ENCODE assay signal across 8 cellular contexts in genomic region chr2:178280261-178280852, GRCh38.
DNase-seq lines count a peak whose midpoint lies in the region; ATAC-seq and TF ChIP-seq lines count a peak whose summit lies in the region.

No MANE protein-coding gene starts in this region.

- H3K36me3 Mint-ChIP-seq in neural crest cell (ENCODE audit: low read depth), result no peaks in the 10 kb centered on the region

- no peak overlapping the region for H4K91ac ChIP-seq in IMR-90 (ENCODE audit: insufficient read depth, low read depth, low read length)

- no peak overlapping the region for H4K8ac ChIP-seq in IMR-90 (ENCODE audit: low read depth in 2 of 2, low read length in 2 of 2)

- in situ Hi-C loops in IMR-90 (cut with MboI; ENCODE audit: low sequenced_read_pairs), result no loop called here

- no peak overlapping the region for H3K27ac Mint-ChIP-seq in neural crest cell (ENCODE audit: unreplicated experiment)

- no peak overlapping the region for H2BK15ac ChIP-seq in IMR-90 (ENCODE audit: low read depth, low read length)

- no peaks in the 10 kb centered on the region for H3K27me3 Mint-ChIP-seq in neural crest cell (ENCODE audit: low read depth)

- no peak overlapping the region for H3K18ac ChIP-seq in IMR-90 (ENCODE audit: low read depth, low read length)

- no peak overlapping the region for H3K27ac ChIP-seq in IMR-90 (ENCODE audit: insufficient read depth, low read length)

- no peaks in the 10 kb centered on the region for H3K36me3 ChIP-seq in IMR-90 (ENCODE audit: control insufficient read depth, insufficient read depth, low read length)

- peak; percentile 55 for DNase-seq in SIG-M5 treated with dmso at 0.1 percent for 504 hours (lab: John Stamatoyannopoulos, UW; ENCODE audit: unreplicated experiment)
- no peak for DNase-seq in SIG-M5 (lab: John Stamatoyannopoulos, UW)
- peak; percentile 59 for DNase-seq in IMR-90
- peak; percentile 41 for DNase-seq in SW480 (ENCODE audit: low spot score)
- DNase-seq in neural crest cell (ENCODE audit: low read depth, low spot score), result peak; percentile 50
- DNase-seq in DMS79 (lab: John Stamatoyannopoulos, UW), result no peak

- no peak overlapping the region for H3K14ac ChIP-seq in IMR-90 (replicated peaks; ENCODE audit: low read depth, low read length)

- WGBS in IMR-90 (ENCODE audit: extremely low coverage in 2 of 2, insufficient read length in 1 of 2), 2 experiments, result no CpG with 5 or more reads among the region's 4 CpGs

- POLR2A ChIA-PET in IMR-90 (lab: Charles Lee; ENCODE audit: unreplicated experiment), result no interaction called here

- no peak overlapping the region for H3K56ac ChIP-seq in IMR-90 (ENCODE audit: extremely low read depth, insufficient read depth, low read length)

- dilution Hi-C loops in IMR-90 (cut with HindIII; ENCODE audit: low sequenced_read_pairs, unreplicated experiment), result no loop called here

- CTCF ChIA-PET in IMR-90 (lab: Yijun Ruan, JAX), result interaction anchor here (0.7 kb wide), 1 partner anchor 169 kb away, joined by 3 read pairs; no protein-coding TSS in a partner anchor

- H3K4me3 ChIP-seq in IMR-90 (ENCODE audit: insufficient read depth, low read depth, low read length), result no peak overlapping the region

- no TSS peak for BruUV-seq in IMR-90 (replicated peaks; lab: Mats Ljungman, UMichigan)

- no peak overlapping the region for H2BK5ac ChIP-seq in IMR-90 (ENCODE audit: low read depth, low read length, poor library complexity, severe bottlenecking)

- no peaks in the 10 kb centered on the region for H3K9me3 ChIP-seq in IMR-90 (ENCODE audit: control insufficient read depth, insufficient read depth, low read length)

- no peak overlapping the region for H3K9ac ChIP-seq in IMR-90 (ENCODE audit: low read depth, low read length)

- peak; percentile 73 for TF ChIP-seq CTCF in IMR-90 (conservative IDR thresholded peaks at IDR 0.05; ENCODE audit: low read depth, low read length)
- peak; percentile 76 for TF ChIP-seq CTCF in neural crest cell (conservative IDR thresholded peaks at IDR 0.05)

- no peak overlapping the region for H2AFZ ChIP-seq in IMR-90 (replicated peaks; ENCODE audit: low read length, poor library complexity)

- H3K79me1 ChIP-seq in IMR-90 (ENCODE audit: low read depth in 1 of 2, low read length in 2 of 2), result 0 out of 4 replicates have a peak, but pooled peaks cover 2 to 6% of the 10 kb centered on the region in 2 experiments

- no peaks in the 10 kb centered on the region for H4K20me1 ChIP-seq in IMR-90 (ENCODE audit: insufficient read depth, low read length)

- no peak overlapping the region for H2AK5ac ChIP-seq in IMR-90 (ENCODE audit: low read depth, low read length)

- H3K9me3 Mint-ChIP-seq in neural crest cell, result no peaks in the 10 kb centered on the region

- H4K5ac ChIP-seq in IMR-90 (ENCODE audit: low read depth, low read length), result no peak overlapping the region

- peaks cover 9% of the 10 kb centered on the region for H3K9me1 ChIP-seq in IMR-90 (ENCODE audit: insufficient read depth, low read length)

- no peaks in the 10 kb centered on the region for H3K4me1 ChIP-seq in IMR-90 (ENCODE audit: control insufficient read depth, insufficient read depth, low read length)

- ATAC-seq in GM21360 (IDR thresholded peaks at IDR 0.05; ENCODE audit: unreplicated experiment) (peak; percentile 60), IMR-90 (ENCODE audit: low read depth) (peak; percentile 72), esophagus mucosa (peak; percentile 79)

- H2AK9ac ChIP-seq in IMR-90 (replicated peaks; ENCODE audit: low read depth, low read length, poor library complexity), result no peak overlapping the region

- TF ChIP-seq POLR2A in IMR-90 (IDR thresholded peaks at IDR 0.05; ENCODE audit: low read depth, low read length), result no peak

- intact Hi-C loops in IMR-90 (cut with micrococcal nuclease), result loop anchor here (1.0 to 2.0 kb wide), 2 partner anchors 148 to 168 kb away; partner anchors contain the start of gene RBM45

- no peak overlapping the region for H3K4me2 ChIP-seq in IMR-90 (ENCODE audit: low read depth, low read length)

- no peak overlapping the region for H3K23ac ChIP-seq in IMR-90 (ENCODE audit: low read depth, low read length)

- peak; percentile 54 for TF ChIP-seq RAD21 in IMR-90 (IDR thresholded peaks at IDR 0.05; ENCODE audit: low read length)

- H3K4me1 Mint-ChIP-seq in neural crest cell, result peaks cover 26% of the 10 kb centered on the region

- no peak overlapping the region for H2BK20ac ChIP-seq in IMR-90 (ENCODE audit: low read depth, low read length)

- no peaks in the 10 kb centered on the region for H3K27me3 ChIP-seq in IMR-90 (ENCODE audit: control insufficient read depth, insufficient read depth, low read length)

- no peak overlapping the region for H2BK120ac ChIP-seq in IMR-90 (ENCODE audit: low read depth, low read length)

- H3K4ac ChIP-seq in IMR-90 (ENCODE audit: low read depth, low read length), result no peak overlapping the region

- no peak overlapping the region for H3K4me3 Mint-ChIP-seq in neural crest cell

TF ChIP-seq in IMR-90, 13 proteins besides CTCF, POLR2A, EP300 and RAD21:
- no peak for TF ChIP-seq USF2 (IDR thresholded peaks at IDR 0.05; ENCODE audit: low read depth, low read length)
- no peak for TF ChIP-seq BHLHE40 (IDR thresholded peaks at IDR 0.05; ENCODE audit: low read depth, low read length)
- TF ChIP-seq MAFK (IDR thresholded peaks at IDR 0.05; ENCODE audit: low read depth, low read length), result no peak
- peak; percentile 53; the same call in 1 of the 2 replicates for TF ChIP-seq SMC3 (IDR thresholded peaks at IDR 0.05; ENCODE audit: low read depth, low read length)
- TF ChIP-seq ELK1 (IDR thresholded peaks at IDR 0.05; ENCODE audit: borderline replicate concordance, low read depth, low read length), result no peak
- no peak for TF ChIP-seq FOS (IDR thresholded peaks at IDR 0.05; ENCODE audit: low read depth, low read length)
- TF ChIP-seq RCOR1 (IDR thresholded peaks at IDR 0.05; ENCODE audit: insufficient replicate concordance, low read length), result no peak
- TF ChIP-seq RFX5 (IDR thresholded peaks at IDR 0.05; ENCODE audit: low read depth, low read length), result no peak

Comparison
In these comparisons a context has a peak if more than half of its experiments do, and no peak if none do; other contexts are left out.
1. DNase-seq: peak in SIG-M5 treated with dmso at 0.1 percent for 504 hours (single experiment), IMR-90 (single experiment), SW480 (single experiment) and neural crest cell (single experiment); none in SIG-M5 (single experiment) and DMS79 (single experiment).
2. Peak in every context shown above with its lines, with median percentiles within 50 percentile points of each other: ATAC-seq.